In the genomic region with DNA sequence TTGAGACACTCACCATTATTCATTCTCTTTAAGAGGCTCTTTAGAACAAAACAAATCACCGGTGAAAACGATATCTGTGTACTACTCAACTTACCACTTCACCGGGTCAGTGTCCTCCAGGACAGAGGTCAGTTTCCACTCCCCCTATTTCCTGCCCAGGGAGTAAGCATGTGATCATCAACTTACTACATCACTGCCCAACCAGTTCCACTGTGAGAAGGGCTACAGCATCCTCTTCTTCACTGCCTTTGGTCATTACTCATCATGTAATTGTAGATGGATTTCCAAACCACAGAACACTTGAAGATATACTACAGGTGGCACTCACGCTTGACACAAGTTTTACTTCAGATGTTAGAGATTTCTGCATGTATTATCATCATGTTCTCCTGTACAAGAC, we compare ENCODE assay signal across 8 cellular contexts. TPM values are rescaled to one million over a fixed set of nuclear protein-coding genes. Genes with fewer than 3 reads are reported as not detected.
A peak's percentile ranks its signal among the peaks of the same experiment; 100 is the strongest.
DNase-seq lines count a peak whose midpoint lies in the region; ATAC-seq, FAIRE-seq and TF ChIP-seq lines count a peak whose summit lies in the region.

No MANE protein-coding gene starts in this region.

- H4K20me1 ChIP-seq in HepG2 (ENCODE audit: insufficient read depth, low read length) (no peaks in the 10 kb centered on the region), fibroblast of lung (ENCODE audit: control insufficient read depth, extremely low read depth, insufficient read depth, low read length) (no peaks in the 10 kb centered on the region)

- CTCF ChIA-PET in HepG2 (lab: Yijun Ruan, JAX; ENCODE audit: low intra/inter-chr PET ratio, low total read pairs), result no interaction called here

- WGBS in liver, result 32% methylated on average over 4 of the region's 4 CpGs
- 29% methylated on average over 4 of the region's 4 CpGs for WGBS in HepG2 (ENCODE audit: low lambda C conversion rate)
- 29 to 49% (median 36%) methylated on average over 4 of the region's 4 CpGs for WGBS in spleen, 5 donors

- no peak for TF ChIP-seq CTCF in liver (IDR thresholded peaks at IDR 0.05; ENCODE audit: low read depth, low read length, missing input control)
- TF ChIP-seq CTCF in HepG2 (CRISPR knock-in tag; IDR thresholded peaks at IDR 0.05), result no peak
- TF ChIP-seq CTCF in fibroblast of lung (conservative IDR thresholded peaks at IDR 0.05 in 1 of 2, IDR thresholded peaks at IDR 0.05 in 1 of 2; ENCODE audit: low read depth in 1 of 2, low read length in 2 of 2), result no peak
- TF ChIP-seq CTCF in spleen (IDR thresholded peaks at IDR 0.05 in 8 of 11, conservative IDR thresholded peaks at IDR 0.05 in 3 of 11), result no peak

- H3K27ac ChIP-seq in liver (ENCODE audit: low read depth in 1 of 2, low read length in 2 of 2), result peak overlapping the region; percentile 63 to 77
- no peak overlapping the region for H3K27ac ChIP-seq in HepG2 (ENCODE audit: extremely low read length, insufficient read depth, low read length)
- H3K27ac ChIP-seq in fibroblast of lung (ENCODE audit: insufficient read depth, low read length), result no peak overlapping the region
- peak overlapping the region; percentile 42 to 94 (median 82) for H3K27ac ChIP-seq in spleen

- in situ Hi-C loops in HepG2 (cut with HindIII; ENCODE audit: extremely low pct_ligation_motif_present, low pct_unique_long_range_greater_than_20kb), result no loop called here

- H3K4me3 ChIP-seq in liver (ENCODE audit: low read depth in 1 of 3, low read length in 3 of 3) (peak overlapping the region in 1 of 3 donors; percentile 3), HepG2 (replicated peaks in 1 of 3; ENCODE audit: insufficient read depth in 1 of 3, low read depth in 2 of 3, low read length in 3 of 3) (no peak overlapping the region), fibroblast of lung (replicated peaks in 1 of 4; ENCODE audit: control extremely low read depth in 1 of 4, insufficient read depth in 1 of 4, low read depth in 3 of 4, low read length in 4 of 4) (peak overlapping the region in 1 of 4 experiments; percentile 7), spleen (peak overlapping the region in 4 of 8 donors; percentile 3 to 58 (median 16))

- DNase-seq in HepG2 (ENCODE audit: low spot score) (no peak), MV-4-11 (lab: John Stamatoyannopoulos, UW) (peak; percentile 30), fibroblast of lung (ENCODE audit: low read depth in 2 of 2) (peak; percentile 73 to 88), spleen (no peak), COR-L47 (lab: John Stamatoyannopoulos, UW) (no peak), activated gamma-delta T cell (lab: John Stamatoyannopoulos, UW) (no peak)

- no TSS peak for BruUV-seq in HepG2 (replicated peaks; lab: Mats Ljungman, UMichigan)

- H3K4me1 ChIP-seq in liver (ENCODE audit: control insufficient read depth in 4 of 4, insufficient read depth in 4 of 4, low read length in 3 of 4) (peaks cover 0 to 19% (median 3%) of the 10 kb centered on the region in 4 donors), HepG2 (ENCODE audit: insufficient read depth, low read length) (0 out of 2 replicates have a peak, but pooled peaks cover 5% of the 10 kb centered on the region), fibroblast of lung (ENCODE audit: control insufficient read depth, extremely low read depth, insufficient read depth, low read length) (no peaks in the 10 kb centered on the region), spleen (peaks cover 8 to 92% (median 47%) of the 10 kb centered on the region in 6 donors)

- no peak overlapping the region for H3K9ac ChIP-seq in liver (ENCODE audit: low read depth in 1 of 2, low read length in 2 of 2)
- no peak overlapping the region for H3K9ac ChIP-seq in HepG2 (ENCODE audit: insufficient read depth, low read depth, low read length)
- H3K9ac ChIP-seq in fibroblast of lung (ENCODE audit: insufficient read depth, low read length), result no peak overlapping the region

- H3K79me2 ChIP-seq in HepG2 (ENCODE audit: insufficient read depth, low read length) (no peaks in the 10 kb centered on the region), fibroblast of lung (ENCODE audit: control insufficient read depth, insufficient read depth, low read length) (no peaks in the 10 kb centered on the region)

- no peak for TF ChIP-seq POLR2A in HepG2 (IDR thresholded peaks at IDR 0.05; ENCODE audit: insufficient read depth in 1 of 2, low read depth in 2 of 2, low read length in 2 of 2)
- no peak for TF ChIP-seq POLR2A in spleen (IDR thresholded peaks at IDR 0.05)

- TF ChIP-seq EP300 in HepG2 (IDR thresholded peaks at IDR 0.05; ENCODE audit: low read depth in 2 of 2, low read length in 2 of 2) (no peak), HepG2 (CRISPR knock-in tag; IDR thresholded peaks at IDR 0.05; ENCODE audit: borderline replicate concordance) (no peak)

- H3K36me3 ChIP-seq in liver (ENCODE audit: control insufficient read depth in 4 of 4, insufficient read depth in 3 of 4, low read depth in 1 of 4, low read length in 3 of 4) (no peaks in the 10 kb centered on the region), HepG2 (replicated peaks in 1 of 2; ENCODE audit: control insufficient read depth in 1 of 2, insufficient read depth in 2 of 2, low read length in 2 of 2) (no peaks in the 10 kb centered on the region), fibroblast of lung (ENCODE audit: control insufficient read depth, insufficient read depth, low read length) (no peaks in the 10 kb centered on the region), spleen (no peaks in the 10 kb centered on the region)

- ATAC-seq in HepG2 (no peak), HG02840 (IDR thresholded peaks at IDR 0.05; ENCODE audit: low FRiP score, unreplicated experiment) (no peak)

- H3K27me3 ChIP-seq in liver (ENCODE audit: control insufficient read depth in 4 of 4, insufficient read depth in 4 of 4, low read length in 3 of 4), result no peaks in the 10 kb centered on the region
- peaks cover 4 to 21% of the 10 kb centered on the region in 2 experiments for H3K27me3 ChIP-seq in HepG2 (ENCODE audit: control insufficient read depth in 1 of 2, insufficient read depth in 2 of 2, low read length in 2 of 2)
- H3K27me3 ChIP-seq in fibroblast of lung (ENCODE audit: control insufficient read depth, insufficient read depth, low read length), result peaks cover 5% of the 10 kb centered on the region
- H3K27me3 ChIP-seq in spleen (replicated peaks in 1 of 7), result peaks cover 0 to 17% (median 0%) of the 10 kb centered on the region in 7 donors

- intact Hi-C loops in HepG2 (cut with micrococcal nuclease; ENCODE audit: unreplicated experiment), result no loop called here
- intact Hi-C loops in spleen (cut with DNase I; ENCODE audit: low total_unique reads), result no loop called here

- no peak overlapping the region for H3K4me2 ChIP-seq in HepG2 (ENCODE audit: low read depth, low read length)
- H3K4me2 ChIP-seq in fibroblast of lung (ENCODE audit: extremely low read depth, insufficient read depth, low read length), result no peak overlapping the region

- H3K9me3 ChIP-seq in liver (ENCODE audit: control insufficient read depth in 4 of 4, low read length in 3 of 4), result no peaks in the 10 kb centered on the region
- H3K9me3 ChIP-seq in HepG2 (ENCODE audit: low read length), result no peaks in the 10 kb centered on the region
- no peaks in the 10 kb centered on the region for H3K9me3 ChIP-seq in fibroblast of lung (ENCODE audit: control insufficient read depth, insufficient read depth, low read depth, low read length)
- no peaks in the 10 kb centered on the region for H3K9me3 ChIP-seq in spleen

- TF ChIP-seq RAD21 in liver (IDR thresholded peaks at IDR 0.05) (no peak), HepG2 (CRISPR knock-in tag; IDR thresholded peaks at IDR 0.05) (no peak)

- POLR2A ChIA-PET in HepG2 (lab: Yijun Ruan, JAX), result no interaction called here

- H2AFZ ChIP-seq in HepG2 (ENCODE audit: low read length) (no peak overlapping the region), fibroblast of lung (ENCODE audit: low read length) (no peak overlapping the region)

- FAIRE-seq in HepG2 (lab: Jason Lieb, UNC), result no peak

RNA-seq across cellular contexts. Expression of a gene that starts 5.7 kb away (rescaled TPM):
- total RNA-seq in liver (1 to 10 TPM; 1.4 to 2.3 TPM), HepG2 (2016; rRNA removed; fragmentation: Illumina TruSeq; extraction: Trizol) (not detected in 2 replicates), fibroblast of lung (0.33 and 0.51 TPM in 2 replicates), spleen (10 to 100 TPM; 23.7 to 41.3 (median 29.4) TPM)
- polyA plus RNA-seq in liver (1 to 10 TPM in 1 of 2 donors, under 1 TPM in 1; 0.81 to 1.5 TPM), HepG2 (2011; rRNA removed) (not detected in 2 replicates), fibroblast of lung (0.22 and 0.27 TPM in 2 replicates), spleen (1 to 10 TPM; 2.9 to 5.4 (median 3.2) TPM)
- not detected in 2 replicates for total RNA-seq in HepG2 (2016; cell fraction: cytosol; rRNA removed; fragmentation: Illumina TruSeq; extraction: Trizol; ENCODE audit: low read depth)
- total RNA-seq in HepG2 (2016; cell fraction: insoluble cytoplasmic fraction; rRNA removed; fragmentation: Illumina TruSeq; extraction: Trizol), result not detected in 2 replicates
- not detected in 2 replicates for total RNA-seq in HepG2 (2016; cell fraction: membrane; rRNA removed; fragmentation: Illumina TruSeq; extraction: Trizol)
- not detected in 2 replicates for total RNA-seq in HepG2 (2016; cell fraction: nucleus; rRNA removed; fragmentation: Illumina TruSeq; extraction: Trizol)
- 0.01 TPM in 1 of 2 replicates, not detected in the other for polyA plus RNA-seq in HepG2 (2011; cell fraction: cytosol; rRNA removed)
- polyA plus RNA-seq in HepG2 (2011; cell fraction: nucleus; rRNA removed), result not detected in 2 replicates
- polyA plus RNA-seq in HepG2 (2012), result not detected in 2 replicates
- not detected in 2 replicates for polyA plus RNA-seq in HepG2 (2016; cell fraction: cytosol; fragmentation: Illumina TruSeq; extraction: Trizol; ENCODE audit: low read depth)
- polyA plus RNA-seq in HepG2 (2016; cell fraction: insoluble cytoplasmic fraction; fragmentation: Illumina TruSeq; extraction: Trizol; ENCODE audit: low read depth), result not detected in 2 replicates
- polyA plus RNA-seq in HepG2 (2016; cell fraction: membrane; fragmentation: Illumina TruSeq; extraction: Trizol; ENCODE audit: low read depth), result not detected in 2 replicates
- not detected in 2 replicates for polyA plus RNA-seq in HepG2 (2016; cell fraction: nucleus; fragmentation: Illumina TruSeq; extraction: Trizol; ENCODE audit: insufficient read depth, low read depth)
- polyA minus RNA-seq in HepG2 (2011; rRNA and poly(A)+ RNA removed; ENCODE audit: low replicate concordance), result 0.23 TPM in 1 of 2 replicates, not detected in the other
- polyA minus RNA-seq in HepG2 (2011; cell fraction: cytosol; rRNA and poly(A)+ RNA removed), result not detected in 2 replicates
- polyA minus RNA-seq in HepG2 (2011; cell fraction: nucleus; rRNA and poly(A)+ RNA removed), result not detected in 2 replicates
- polyA plus RNA-seq in fibroblast of lung (2012), result 0.13 and 0.14 TPM in 2 replicates
- 0.74 TPM in 1 of 2 replicates, not detected in the other for polyA minus RNA-seq in fibroblast of lung (ENCODE audit: low replicate concordance)

Comparison
In these comparisons a context has a peak if more than half of its experiments do, and no peak if none do; other contexts are left out.
1. H3K27ac ChIP-seq: peak in liver (2 of 2) and spleen (8 of 8); none in HepG2 (single experiment) and fibroblast of lung (single experiment).
2. DNase-seq: peak in MV-4-11 (single experiment) and fibroblast of lung (2 of 2); none in HepG2 (single experiment), spleen (single experiment), COR-L47 (single experiment) and activated gamma-delta T cell (single experiment).
3. RNA of a gene that starts 5.7 kb away (total RNA-seq): 23.7 to 41.3 TPM in spleen; 1.4 to 2.3 TPM in liver, 0.33 to 0.51 TPM in fibroblast of lung and not detected in HepG2; every median in the first group is over 4 times any median in the second.